ENCODE assay signal across 8 cellular contexts in genomic region chr14:25552826-25553225, GRCh38.
"Had no signal": no experiment of that assay in that cellular context is flagged by ENCODE, and none has a peak within 500 bp of the region (broad histone marks: within the 10 kb centered on the region; RNA-seq: fewer than 3 reads in every experiment).

No MANE protein-coding gene starts in this region.

- DNase-seq: GDM1, GF-D8 had no signal

- FAIRE-seq: G401.6, GM12878, GM12891, GM12892, GM18507, GM19239 had no signal

- H3K4me3 ChIP-seq: GM12878 had no signal

- ATAC-seq: GM12878 had no signal
